Comparison of ENCODE assay signal across 20 cellular contexts in genomic region chr3:125318859-125319258, GRCh38. TPM values are rescaled to one million over a fixed set of nuclear protein-coding genes. Genes with fewer than 3 reads are reported as not detected.
A peak's percentile ranks its signal among the peaks of the same experiment; 100 is the strongest.
DNase-seq lines count a peak whose midpoint lies in the region; ATAC-seq, FAIRE-seq and TF ChIP-seq lines count a peak whose summit lies in the region.
"Had no signal": no experiment of that assay in that cellular context is flagged by ENCODE, and none has a peak within 500 bp of the region (broad histone marks: within the 10 kb centered on the region; RNA-seq: fewer than 3 reads in every experiment).

No MANE protein-coding gene starts in this region.

- H3K4me3 ChIP-seq in thyroid gland (replicated peaks in 1 of 3) (no peak overlapping the region), pancreas (no peak overlapping the region)
- H3K4me3 ChIP-seq: skin epidermis, stomach, tibial artery had no signal

- 88 to 89% methylated on average over 4 of the region's 4 CpGs for WGBS in thyroid gland, 2 donors
- 91% methylated on average over 4 of the region's 4 CpGs for WGBS in pancreas, 2 donors

- intact Hi-C loops in thyroid gland (cut with DNase I) = no loop called here
- intact Hi-C loops in pancreas (cut with DNase I) = no loop called here

- TF ChIP-seq POLR2A in thyroid gland (IDR thresholded peaks at IDR 0.05) = no peak

- peak overlapping the region; percentile 4 for H3K27ac Mint-ChIP-seq in activated naive CD4-positive, alpha-beta T cell treated with anti-CD3 and anti-CD28 coated beads, Interleukin-2, amount 50 U/mL, for 24 hours
- peak overlapping the region in 4 of 5 experiments; percentile 51 to 79 (median 66) for H3K27ac Mint-ChIP-seq in brain
- peak overlapping the region; percentile 4 for H3K27ac Mint-ChIP-seq in memory B cell
- H3K27ac Mint-ChIP-seq: activated CD4-positive, alpha-beta memory T cell treated with anti-CD3 and anti-CD28 coated beads, Interleukin-2, amount 10 ng/mL, durations not matched to agents 7 days and 5 days; activated naive CD8-positive, alpha-beta T cell treated with anti-CD3 and anti-CD28 coated beads, Interleukin-2, amount 10 ng/mL, durations not matched to agents 7 days and 5 days; activated T-helper 2 cell treated with anti-CD3 and anti-CD28 coated beads, Interferon-gamma antibody, Interleukin-2, Interleukin-4, amounts not matched to agents 10 μg/mL and 5 μg/mL and 100 μg/mL, durations not matched to agents 14 hours and 24 hours and 36 hours had no signal

- H3K36me3 ChIP-seq in thyroid gland = no peaks in the 10 kb centered on the region
- no peaks in the 10 kb centered on the region for H3K36me3 ChIP-seq in pancreas

- TF ChIP-seq CTCF in brain (conservative IDR thresholded peaks at IDR 0.05) (no peak), thyroid gland (IDR thresholded peaks at IDR 0.05) (no peak), pancreas (IDR thresholded peaks at IDR 0.05) (no peak)

- H3K27ac ChIP-seq in thyroid gland = peak overlapping the region; percentile 56 to 84 (median 62)
- H3K27ac ChIP-seq in pancreas = no peak overlapping the region
- H3K27ac ChIP-seq: stomach, tibial artery had no signal

- H3K27me3 Mint-ChIP-seq in activated naive CD4-positive, alpha-beta T cell treated with anti-CD3 and anti-CD28 coated beads, Interleukin-2, amount 50 U/mL, for 24 hours = no peaks in the 10 kb centered on the region
- H3K27me3 Mint-ChIP-seq in brain = no peaks in the 10 kb centered on the region
- H3K27me3 Mint-ChIP-seq in memory B cell = no peaks in the 10 kb centered on the region
- H3K27me3 Mint-ChIP-seq: activated CD4-positive, alpha-beta memory T cell treated with anti-CD3 and anti-CD28 coated beads, Interleukin-2, amount 10 ng/mL, durations not matched to agents 7 days and 5 days; activated naive CD8-positive, alpha-beta T cell treated with anti-CD3 and anti-CD28 coated beads, Interleukin-2, amount 10 ng/mL, durations not matched to agents 7 days and 5 days; CD4-positive, alpha-beta memory T cell had no signal

- no peak for ATAC-seq in memory B cell (ENCODE audit: low read depth)
- no peak for ATAC-seq in pancreas

- peaks cover 7% of the 10 kb centered on the region for H3K9me3 Mint-ChIP-seq in activated naive CD4-positive, alpha-beta T cell treated with anti-CD3 and anti-CD28 coated beads, Interleukin-2, amount 50 U/mL, for 24 hours
- peaks cover 0 to 4% (median 0%) of the 10 kb centered on the region in 5 experiments for H3K9me3 Mint-ChIP-seq in brain
- H3K9me3 Mint-ChIP-seq in memory B cell = no peaks in the 10 kb centered on the region
- H3K9me3 Mint-ChIP-seq: activated CD4-positive, alpha-beta memory T cell treated with anti-CD3 and anti-CD28 coated beads, Interleukin-2, amount 10 ng/mL, durations not matched to agents 7 days and 5 days; activated naive CD8-positive, alpha-beta T cell treated with anti-CD3 and anti-CD28 coated beads, Interleukin-2, amount 10 ng/mL, durations not matched to agents 7 days and 5 days; activated T-helper 2 cell treated with anti-CD3 and anti-CD28 coated beads, Interferon-gamma antibody, Interleukin-2, Interleukin-4, amounts not matched to agents 10 μg/mL and 5 μg/mL and 100 μg/mL, durations not matched to agents 14 hours and 24 hours and 36 hours; CD4-positive, alpha-beta memory T cell had no signal

- no peaks in the 10 kb centered on the region for H3K9me3 ChIP-seq in thyroid gland
- no peaks in the 10 kb centered on the region for H3K9me3 ChIP-seq in pancreas
- H3K9me3 ChIP-seq: stomach, tibial artery had no signal

- no peak for DNase-seq in activated naive CD4-positive, alpha-beta T cell treated with Interleukin-2 at 50 U/mL for 16 hours
- DNase-seq in memory B cell (ENCODE audit: low spot score in 2 of 2) = no peak
- DNase-seq in thyroid gland = no peak
- no peak for DNase-seq in HK-2 (ENCODE audit: unreplicated experiment)
- DNase-seq in COLO668 (lab: John Stamatoyannopoulos, UW; ENCODE audit: unreplicated experiment) = no peak
- no peak for DNase-seq in pancreas
- DNase-seq: activated CD4-positive, alpha-beta memory T cell treated with anti-CD3 and anti-CD28 coated beads, Interleukin-2, amount 10 ng/mL, durations not matched to agents 7 days and 5 days; activated naive CD8-positive, alpha-beta T cell treated with anti-CD3 and anti-CD28 coated beads, Interleukin-2, amount 10 ng/mL, durations not matched to agents 7 days and 5 days; CD4-positive, alpha-beta memory T cell; cerebellar nuclear complex; DMS 273 treated with DMSO at 0.1 percent for 48 hours; mammary epithelial cell; NCI-H526; nucleus accumbens; stomach; tibial artery had no signal

- H3K4me3 Mint-ChIP-seq in activated naive CD4-positive, alpha-beta T cell treated with anti-CD3 and anti-CD28 coated beads, Interleukin-2, amount 50 U/mL, for 24 hours = no peak overlapping the region
- peak overlapping the region in 1 of 5 experiments; percentile 51 for H3K4me3 Mint-ChIP-seq in brain
- H3K4me3 Mint-ChIP-seq in memory B cell = no peak overlapping the region
- H3K4me3 Mint-ChIP-seq: activated CD4-positive, alpha-beta memory T cell treated with anti-CD3 and anti-CD28 coated beads, Interleukin-2, amount 10 ng/mL, durations not matched to agents 7 days and 5 days; activated naive CD8-positive, alpha-beta T cell treated with anti-CD3 and anti-CD28 coated beads, Interleukin-2, amount 10 ng/mL, durations not matched to agents 7 days and 5 days; CD4-positive, alpha-beta memory T cell had no signal

- no peaks in the 10 kb centered on the region for H3K27me3 ChIP-seq in thyroid gland
- H3K27me3 ChIP-seq in pancreas = no peaks in the 10 kb centered on the region
- H3K27me3 ChIP-seq: stomach, tibial artery had no signal

- peaks cover 20% of the 10 kb centered on the region for H3K36me3 Mint-ChIP-seq in activated naive CD4-positive, alpha-beta T cell treated with anti-CD3 and anti-CD28 coated beads, Interleukin-2, amount 50 U/mL, for 24 hours
- H3K36me3 Mint-ChIP-seq in brain = peaks cover 79% of the 10 kb centered on the region
- H3K36me3 Mint-ChIP-seq in memory B cell = peaks cover 27% of the 10 kb centered on the region

- H3K4me1 Mint-ChIP-seq in activated naive CD4-positive, alpha-beta T cell treated with anti-CD3 and anti-CD28 coated beads, Interleukin-2, amount 50 U/mL, for 24 hours = peaks cover 32% of the 10 kb centered on the region
- peaks cover 22% of the 10 kb centered on the region for H3K4me1 Mint-ChIP-seq in brain
- H3K4me1 Mint-ChIP-seq in memory B cell = peaks cover 17% of the 10 kb centered on the region
- H3K4me1 Mint-ChIP-seq: activated CD4-positive, alpha-beta memory T cell treated with anti-CD3 and anti-CD28 coated beads, Interleukin-2, amount 10 ng/mL, durations not matched to agents 7 days and 5 days had no signal

- H3K4me1 ChIP-seq in thyroid gland (peaks cover 50 to 64% of the 10 kb centered on the region in 2 donors), pancreas (peaks cover 0 to 5% (median 0%) of the 10 kb centered on the region in 3 donors)
- H3K4me1 ChIP-seq: tibial artery had no signal

- FAIRE-seq in pancreas (lab: Jason Lieb, UNC) = no peak

RNA-seq across cellular contexts. Expression of gene ZNF148, which starts 56.3 kb away (rescaled TPM):
- 3.6 TPM for polyA plus RNA-seq in brain (ENCODE audit: insufficient read depth, low read depth, low replicate concordance)
- 10 to 100 TPM; 64.2 to 86.7 (median 75.3) TPM for total RNA-seq in thyroid gland
- 10 to 100 TPM; 16.4 to 31.2 (median 18.6) TPM for total RNA-seq in pancreas
- 1 to 10 TPM; 2.1 to 4.6 TPM for polyA plus RNA-seq in pancreas

Comparison
In these comparisons a context has a peak if more than half of its experiments do, and no peak if none do; other contexts are left out.
1. H3K27ac Mint-ChIP-seq: peak in every context shown above with its lines; median percentile 66 in brain; 4 in activated naive CD4-positive, alpha-beta T cell treated with anti-CD3 and anti-CD28 coated beads, Interleukin-2, amount 50 U/mL, for 24 hours; 4 in memory B cell.
2. H3K27ac ChIP-seq: peak in thyroid gland (3 of 3); none in pancreas (0 of 4).